In genomic region chr2:218959141-218959731, GRCh38 we compare ENCODE assay signal across 8 cellular contexts. TPM values are rescaled to one million over a fixed set of nuclear protein-coding genes. Genes with fewer than 3 reads are reported as not detected.
DNase-seq lines count a peak whose midpoint lies in the region; ATAC-seq and TF ChIP-seq lines count a peak whose summit lies in the region.

CDK5R2 (plus strand) TSS chr2:218959666; CDS start chr2:218959821, 155 bp downstream.

- intact Hi-C loops in IMR-90 (cut with micrococcal nuclease), result no loop called here

- H3K9ac ChIP-seq in IMR-90 (ENCODE audit: low read depth, low read length), result no peak within 1 kb of the TSS

- H2AK5ac ChIP-seq in IMR-90 (ENCODE audit: low read depth, low read length), result no peak within 1 kb of the TSS

- CTCF ChIA-PET in IMR-90 (lab: Yijun Ruan, JAX), result interaction anchor here (0.6 kb wide), 1 partner anchor 21 kb away, joined by 4 read pairs; no protein-coding TSS in a partner anchor

- TF ChIP-seq CTCF in IMR-90 (conservative IDR thresholded peaks at IDR 0.05; ENCODE audit: low read depth, low read length), result no peak
- TF ChIP-seq CTCF in thoracic aorta (IDR thresholded peaks at IDR 0.05), result no peak

- H3K36me3 ChIP-seq in IMR-90 (ENCODE audit: control insufficient read depth, insufficient read depth, low read length) (no peaks in the 10 kb centered on the region), thoracic aorta (no peaks in the 10 kb centered on the region)

- peak; percentile 85 for DNase-seq in DMS79 (lab: John Stamatoyannopoulos, UW)
- DNase-seq in IMR-90, result peak; percentile 72
- peak; percentile 90 for DNase-seq in OCI-M1 (lab: John Stamatoyannopoulos, UW)
- DNase-seq in activated gamma-delta T cell treated with anti-CD3 and anti-CD28 coated beads, Interleukin-2, amount 50 U/mL, for 16 hours (ENCODE audit: low read depth), result peak; percentile 46
- peak; percentile 57 for DNase-seq in foreskin melanocyte
- DNase-seq in nucleus accumbens (lab: John Stamatoyannopoulos, UW), result peak in 53 of 56 donors; percentile 20 to 94 (median 76)
- DNase-seq in thoracic aorta (ENCODE audit: low spot score), result no peak

- no peak within 1 kb of the TSS for H4K91ac ChIP-seq in IMR-90 (ENCODE audit: insufficient read depth, low read depth, low read length)

- no peak within 1 kb of the TSS for H2BK5ac ChIP-seq in IMR-90 (ENCODE audit: low read depth, low read length, poor library complexity, severe bottlenecking)

- H4K20me1 ChIP-seq in IMR-90 (ENCODE audit: insufficient read depth, low read length), result no peaks in the 10 kb centered on the region; the same call in 1 of the 2 replicates

- POLR2A ChIA-PET in IMR-90 (lab: Charles Lee; ENCODE audit: unreplicated experiment), result no interaction called here

- H2BK15ac ChIP-seq in IMR-90 (ENCODE audit: low read depth, low read length), result no peak within 1 kb of the TSS

- no peak within 1 kb of the TSS for H3K23ac ChIP-seq in IMR-90 (ENCODE audit: low read depth, low read length)

- BruUV-seq in IMR-90 (replicated peaks; lab: Mats Ljungman, UMichigan), result no TSS peak

- no peak within 1 kb of the TSS for H4K5ac ChIP-seq in IMR-90 (ENCODE audit: low read depth, low read length)

- H3K18ac ChIP-seq in IMR-90 (ENCODE audit: low read depth, low read length), result no peak within 1 kb of the TSS

- H2AK9ac ChIP-seq in IMR-90 (replicated peaks; ENCODE audit: low read depth, low read length, poor library complexity), result no peak within 1 kb of the TSS

- H3K14ac ChIP-seq in IMR-90 (replicated peaks; ENCODE audit: low read depth, low read length), result no peak within 1 kb of the TSS

- in situ Hi-C loops in IMR-90 (cut with MboI; ENCODE audit: low sequenced_read_pairs), result no loop called here

- no peak within 1 kb of the TSS for H3K56ac ChIP-seq in IMR-90 (ENCODE audit: extremely low read depth, insufficient read depth, low read length)

- H2BK120ac ChIP-seq in IMR-90 (ENCODE audit: low read depth, low read length), result no peak within 1 kb of the TSS

- no peaks in the 10 kb centered on the region for H3K79me1 ChIP-seq in IMR-90 (ENCODE audit: low read depth in 1 of 2, low read length in 2 of 2)

- peak within 1 kb of the TSS; percentile 87 for H2AFZ ChIP-seq in IMR-90 (replicated peaks; ENCODE audit: low read length, poor library complexity)

- no peak for TF ChIP-seq POLR2A in IMR-90 (IDR thresholded peaks at IDR 0.05; ENCODE audit: low read depth, low read length)

- dilution Hi-C loops in IMR-90 (cut with HindIII; ENCODE audit: low sequenced_read_pairs, unreplicated experiment), result no loop called here

- peak within 1 kb of the TSS; percentile 44 for H3K4me3 ChIP-seq in IMR-90 (ENCODE audit: insufficient read depth, low read depth, low read length)
- peak within 1 kb of the TSS; percentile 62 for H3K4me3 ChIP-seq in thoracic aorta

- no peak within 1 kb of the TSS for H4K8ac ChIP-seq in IMR-90 (ENCODE audit: low read depth in 2 of 2, low read length in 2 of 2)

- WGBS in IMR-90 (ENCODE audit: extremely low coverage in 2 of 2, insufficient read length in 1 of 2), 2 experiments, result 0% methylated on average over 13 of the region's 37 CpGs; no CpG with 5 or more reads in 1 of the 2 experiments

- ATAC-seq in GM21619 (IDR thresholded peaks at IDR 0.05; ENCODE audit: unreplicated experiment) (peak; percentile 99), IMR-90 (ENCODE audit: low read depth) (peak; percentile 94), thoracic aorta (ENCODE audit: insufficient number of reproducible peaks, low FRiP score, low read depth) (no peak)

- H3K9me1 ChIP-seq in IMR-90 (ENCODE audit: insufficient read depth, low read length), result 0 out of 2 replicates have a peak, but pooled peaks cover 4% of the 10 kb centered on the region

- H3K4me1 ChIP-seq in IMR-90 (ENCODE audit: control insufficient read depth, insufficient read depth, low read length), result no peaks in the 10 kb centered on the region
- H3K4me1 ChIP-seq in thoracic aorta (ENCODE audit: control insufficient read depth in 1 of 2, low read depth in 2 of 2), result peaks cover 0 to 14% of the 10 kb centered on the region in 2 donors

- no peaks in the 10 kb centered on the region for H3K9me3 ChIP-seq in IMR-90 (ENCODE audit: control insufficient read depth, insufficient read depth, low read length)
- no peaks in the 10 kb centered on the region for H3K9me3 ChIP-seq in thoracic aorta

- H3K4me2 ChIP-seq in IMR-90 (ENCODE audit: low read depth, low read length), result peak within 1 kb of the TSS; percentile 85

- no peak for TF ChIP-seq RAD21 in IMR-90 (IDR thresholded peaks at IDR 0.05; ENCODE audit: low read length)

- H3K27me3 ChIP-seq in IMR-90 (ENCODE audit: control insufficient read depth, insufficient read depth, low read length), result peaks cover 75% of the 10 kb centered on the region
- H3K27me3 ChIP-seq in thoracic aorta (replicated peaks; ENCODE audit: insufficient read depth), result peaks cover 21% of the 10 kb centered on the region

- no peak within 1 kb of the TSS for H3K4ac ChIP-seq in IMR-90 (ENCODE audit: low read depth, low read length)

- no peak within 1 kb of the TSS for H2BK20ac ChIP-seq in IMR-90 (ENCODE audit: low read depth, low read length)

- H3K27ac ChIP-seq in IMR-90 (ENCODE audit: insufficient read depth, low read length), result no peak within 1 kb of the TSS
- H3K27ac ChIP-seq in thoracic aorta, result no peak within 1 kb of the TSS

TF ChIP-seq in IMR-90, 13 proteins besides CTCF, POLR2A, EP300 and RAD21:
- TF ChIP-seq CEBPB (IDR thresholded peaks at IDR 0.05; ENCODE audit: low read depth, low read length), result no peak
- TF ChIP-seq USF2 (IDR thresholded peaks at IDR 0.05; ENCODE audit: low read depth, low read length), result no peak
- no peak for TF ChIP-seq RCOR1 (IDR thresholded peaks at IDR 0.05; ENCODE audit: insufficient replicate concordance, low read length)
- TF ChIP-seq BHLHE40 (IDR thresholded peaks at IDR 0.05; ENCODE audit: low read depth, low read length), result no peak
- TF ChIP-seq ELK1 (IDR thresholded peaks at IDR 0.05; ENCODE audit: borderline replicate concordance, low read depth, low read length), result no peak
- no peak for TF ChIP-seq CHD1 (IDR thresholded peaks at IDR 0.05; ENCODE audit: low read depth, low read length)
- no peak for TF ChIP-seq SMC3 (IDR thresholded peaks at IDR 0.05; ENCODE audit: low read depth, low read length)
- no peak for TF ChIP-seq NFE2L2 (IDR thresholded peaks at IDR 0.05; ENCODE audit: low read depth, low read length)
- TF ChIP-seq RFX5 (IDR thresholded peaks at IDR 0.05; ENCODE audit: low read depth, low read length), result no peak
- TF ChIP-seq MAFK (IDR thresholded peaks at IDR 0.05; ENCODE audit: low read depth, low read length), result no peak
- no peak for TF ChIP-seq FOS (IDR thresholded peaks at IDR 0.05; ENCODE audit: low read depth, low read length)
- TF ChIP-seq MAZ (IDR thresholded peaks at IDR 0.05; ENCODE audit: borderline replicate concordance, low read depth, low read length), result no peak
- no peak for TF ChIP-seq MXI1 (IDR thresholded peaks at IDR 0.05; ENCODE audit: borderline replicate concordance, low read depth, low read length)

RNA-seq across cellular contexts. Expression of gene CDK5R2, which starts in this region (rescaled TPM):
- total RNA-seq in IMR-90 (2012; rRNA removed) (not detected in 2 replicates), thoracic aorta (not detected)
- not detected in 2 replicates for polyA plus RNA-seq in IMR-90 (2012; rRNA removed)
- 0.09 and 0.21 TPM in 2 replicates for polyA plus RNA-seq in IMR-90 (2012; cell fraction: cytosol; rRNA removed)
- 0.03 and 0.07 TPM in 2 replicates for polyA plus RNA-seq in IMR-90 (2012; cell fraction: nucleus; rRNA removed; ENCODE audit: low replicate concordance)

Comparison
In these comparisons a context has a peak if more than half of its experiments do, and no peak if none do; other contexts are left out.
1. Peak in DNase-seq, ATAC-seq, H3K4me3 ChIP-seq and H3K4me2 ChIP-seq in IMR-90; RNA of the gene not detected or under 1 TPM.